In genomic region chr2:160207804-160208661, GRCh38 we compare ENCODE assay signal across 8 cellular contexts. TPM values are rescaled to one million over a fixed set of nuclear protein-coding genes. Genes with fewer than 3 reads are reported as not detected.
DNase-seq lines count a peak whose midpoint lies in the region; ATAC-seq and TF ChIP-seq lines count a peak whose summit lies in the region.

No MANE protein-coding gene starts in this region.

- H3K4me1 ChIP-seq in SJCRH30 (peaks cover 44% of the 10 kb centered on the region), esophagus squamous epithelium (peaks cover 18 to 74% (median 26%) of the 10 kb centered on the region in 3 donors)

- H3K9me3 ChIP-seq in SJCRH30 (replicated peaks) (peaks cover 5% of the 10 kb centered on the region), esophagus squamous epithelium (no peaks in the 10 kb centered on the region)

- 32 to 34% methylated on average over 11 to 12 of the region's 12 CpGs for WGBS in esophagus squamous epithelium, 2 donors

- H3K27me3 Mint-ChIP-seq in activated CD8-positive, alpha-beta memory T cell treated with anti-CD3 and anti-CD28 coated beads, Interleukin-2, amount 10 ng/mL, durations not matched to agents 7 days and 5 days = peaks cover 11% of the 10 kb centered on the region
- peaks cover 4% of the 10 kb centered on the region for H3K27me3 Mint-ChIP-seq in nephron progenitor cell (ENCODE audit: low read depth, poor library complexity)

- no peak overlapping the region for H3K27ac Mint-ChIP-seq in activated CD8-positive, alpha-beta memory T cell treated with anti-CD3 and anti-CD28 coated beads, Interleukin-2, amount 10 ng/mL, durations not matched to agents 7 days and 5 days
- H3K27ac Mint-ChIP-seq in nephron progenitor cell = peak overlapping the region; percentile 92

- H3K27me3 ChIP-seq in SJCRH30 = no peaks in the 10 kb centered on the region
- H3K27me3 ChIP-seq in esophagus squamous epithelium = no peaks in the 10 kb centered on the region

- CTCF ChIA-PET in activated CD8-positive, alpha-beta memory T cell treated with anti-CD3 and anti-CD28 coated beads, Interleukin-2, amount 10 ng/mL, durations not matched to agents 7 days and 5 days (lab: Charles Lee) = interaction anchor here (1.2 to 2.7 kb wide), 2 partner anchors 13 to 786 kb away, joined by 3 to 10 read pairs; no protein-coding TSS in a partner anchor

- no peak overlapping the region for H3K4me3 ChIP-seq in SJCRH30
- H3K4me3 ChIP-seq in esophagus squamous epithelium = peak overlapping the region in 1 of 4 donors; percentile 5

- ATAC-seq in activated CD8-positive, alpha-beta memory T cell treated with anti-CD3 and anti-CD28 coated beads, Interleukin-2, amount 10 ng/mL, durations not matched to agents 7 days and 5 days = peak; percentile 57
- ATAC-seq in HG03439 (IDR thresholded peaks at IDR 0.05; ENCODE audit: unreplicated experiment) (no peak), HG03571 (IDR thresholded peaks at IDR 0.05; ENCODE audit: unreplicated experiment) (no peak)

- H3K36me3 ChIP-seq in SJCRH30 (no peaks in the 10 kb centered on the region), esophagus squamous epithelium (no peaks in the 10 kb centered on the region)

- intact Hi-C loops in esophagus squamous epithelium (cut with DNase I) = no loop called here

- no peak overlapping the region for H3K4me3 Mint-ChIP-seq in activated CD8-positive, alpha-beta memory T cell treated with anti-CD3 and anti-CD28 coated beads, Interleukin-2, amount 10 ng/mL, durations not matched to agents 7 days and 5 days
- H3K4me3 Mint-ChIP-seq in nephron progenitor cell = no peak overlapping the region

- H3K9me3 Mint-ChIP-seq in activated CD8-positive, alpha-beta memory T cell treated with anti-CD3 and anti-CD28 coated beads, Interleukin-2, amount 10 ng/mL, durations not matched to agents 7 days and 5 days (ENCODE audit: low read depth) = no peaks in the 10 kb centered on the region
- peaks cover 11% of the 10 kb centered on the region for H3K9me3 Mint-ChIP-seq in nephron progenitor cell

- TF ChIP-seq POLR2A in esophagus squamous epithelium (IDR thresholded peaks at IDR 0.05) = no peak

- peak; percentile 46 for DNase-seq in activated CD8-positive, alpha-beta memory T cell treated with anti-CD3 and anti-CD28 coated beads, Interleukin-2, amount 10 ng/mL, durations not matched to agents 7 days and 5 days
- DNase-seq in activated CD8-positive, alpha-beta memory T cell treated with anti-CD3 and anti-CD28 coated beads for 24 hours = no peak
- DNase-seq in SJCRH30 = peak; percentile 76 to 78
- DNase-seq in esophagus squamous epithelium (lab: John Stamatoyannopoulos, UW) = no peak
- DNase-seq in nephron progenitor cell = no peak
- DNase-seq in NCI-H1092 treated with DMSO at 0.1 percent for 48 hours (lab: John Stamatoyannopoulos, UW) = no peak

- H3K36me3 Mint-ChIP-seq in activated CD8-positive, alpha-beta memory T cell treated with anti-CD3 and anti-CD28 coated beads, Interleukin-2, amount 10 ng/mL, durations not matched to agents 7 days and 5 days = no peaks in the 10 kb centered on the region
- H3K36me3 Mint-ChIP-seq in nephron progenitor cell (ENCODE audit: low read depth) = peaks cover 4% of the 10 kb centered on the region

- peaks cover 15% of the 10 kb centered on the region for H3K4me1 Mint-ChIP-seq in activated CD8-positive, alpha-beta memory T cell treated with anti-CD3 and anti-CD28 coated beads, Interleukin-2, amount 10 ng/mL, durations not matched to agents 7 days and 5 days
- H3K4me1 Mint-ChIP-seq in nephron progenitor cell = peaks cover 36% of the 10 kb centered on the region

- TF ChIP-seq CTCF in esophagus squamous epithelium (IDR thresholded peaks at IDR 0.05) = no peak
- no peak for TF ChIP-seq CTCF in nephron progenitor cell (IDR thresholded peaks at IDR 0.05)

- peak overlapping the region; percentile 30 for H3K27ac ChIP-seq in SJCRH30
- H3K27ac ChIP-seq in esophagus squamous epithelium = peak overlapping the region; percentile 63 to 83 (median 80)

RNA-seq across cellular contexts. Expression of gene ITGB6, which starts 8.0 kb away (rescaled TPM):
- total RNA-seq in activated CD8-positive, alpha-beta memory T cell treated with anti-CD3 and anti-CD28 coated beads, Interleukin-2, amount 10 ng/mL, durations not matched to agents 7 days and 5 days = not detected
- 3.7 and 3.8 TPM in 2 replicates for total RNA-seq in SJCRH30 (2014; rRNA removed; shearing (Covaris generic))
- total RNA-seq in esophagus squamous epithelium = 10 to 100 TPM; 25.3 to 42.2 (median 33.6) TPM

Comparison
In these comparisons a context has a peak if more than half of its experiments do, and no peak if none do; other contexts are left out.
1. DNase-seq: peak in activated CD8-positive, alpha-beta memory T cell treated with anti-CD3 and anti-CD28 coated beads, Interleukin-2, amount 10 ng/mL, durations not matched to agents 7 days and 5 days (single experiment) and SJCRH30 (2 of 2); none in activated CD8-positive, alpha-beta memory T cell treated with anti-CD3 and anti-CD28 coated beads for 24 hours (single experiment), esophagus squamous epithelium (single experiment), nephron progenitor cell (single experiment) and NCI-H1092 treated with DMSO at 0.1 percent for 48 hours (single experiment).